Comparison of ENCODE assay signal across 10 cellular contexts in genomic region chr15:50260969-50261496, GRCh38. TPM values are rescaled to one million over a fixed set of nuclear protein-coding genes. Genes with fewer than 3 reads are reported as not detected.
DNase-seq lines count a peak whose midpoint lies in the region; ATAC-seq and TF ChIP-seq lines count a peak whose summit lies in the region.
"Had no signal": no experiment of that assay in that cellular context is flagged by ENCODE, and none has a peak within 500 bp of the region (broad histone marks: within the 10 kb centered on the region; RNA-seq: fewer than 3 reads in every experiment).

No MANE protein-coding gene starts in this region.

- no peaks in the 10 kb centered on the region for H3K36me3 Mint-ChIP-seq in activated naive CD4-positive, alpha-beta T cell treated with anti-CD3 and anti-CD28 coated beads, Interleukin-2, amount 50 U/mL, for 24 hours
- no peaks in the 10 kb centered on the region for H3K36me3 Mint-ChIP-seq in activated T-helper 1 cell treated with anti-CD3 and anti-CD28 coated beads, Interleukin-12 subunit alpha, Interleukin-12 subunit beta, Interleukin-2, Interleukin-4 antibody, amounts not matched to agents 30 ng/mL and 10 ng/mL and 1 ng/mL, durations not matched to agents 14 hours and 24 hours and 36 hours (ENCODE audit: low read depth)
- no peaks in the 10 kb centered on the region for H3K36me3 Mint-ChIP-seq in GM23338 (ENCODE audit: low read depth)

- no peaks in the 10 kb centered on the region for H3K27me3 ChIP-seq in MM.1S (replicated peaks; ENCODE audit: insufficient read depth, low read length)
- no peaks in the 10 kb centered on the region for H3K27me3 ChIP-seq in GM23338 (ENCODE audit: insufficient read depth)

- no peak overlapping the region for H3K27ac ChIP-seq in MM.1S (ENCODE audit: low read length)
- no peak overlapping the region for H3K27ac ChIP-seq in GM23338 (ENCODE audit: low read depth)

- H3K4me1 ChIP-seq in MM.1S (ENCODE audit: low read length) (no peaks in the 10 kb centered on the region), GM23338 (ENCODE audit: insufficient read depth) (no peaks in the 10 kb centered on the region)

- ATAC-seq in HG03039 (IDR thresholded peaks at IDR 0.05; ENCODE audit: unreplicated experiment) (peak; percentile 29), GM23338 (no peak)
- ATAC-seq: sciatic nerve had no signal

- no peaks in the 10 kb centered on the region for H3K79me2 ChIP-seq in MM.1S (ENCODE audit: low read length)
- no peaks in the 10 kb centered on the region for H3K79me2 ChIP-seq in GM23338 (replicated peaks; ENCODE audit: insufficient read depth)

- H3K27ac Mint-ChIP-seq in activated naive CD4-positive, alpha-beta T cell treated with anti-CD3 and anti-CD28 coated beads, Interleukin-2, amount 50 U/mL, for 24 hours: peak overlapping the region; percentile 94
- peak overlapping the region; percentile 98 for H3K27ac Mint-ChIP-seq in activated T-helper 1 cell treated with anti-CD3 and anti-CD28 coated beads, Interleukin-12 subunit alpha, Interleukin-12 subunit beta, Interleukin-2, Interleukin-4 antibody, amounts not matched to agents 30 ng/mL and 10 ng/mL and 1 ng/mL, durations not matched to agents 14 hours and 24 hours and 36 hours
- no peak overlapping the region for H3K27ac Mint-ChIP-seq in GM23338

- H3F3A ChIP-seq in MM.1S (ENCODE audit: insufficient read depth, low read length): no peaks in the 10 kb centered on the region
- H3F3A ChIP-seq in GM23338 (replicated peaks; ENCODE audit: low read depth): no peaks in the 10 kb centered on the region

- no peak overlapping the region for H3K4me2 ChIP-seq in MM.1S (ENCODE audit: low read depth, low read length)
- no peak overlapping the region for H3K4me2 ChIP-seq in GM23338

- intact Hi-C loops in activated T-helper 1 cell treated with anti-CD3 and anti-CD28 coated beads, Interleukin-12 subunit alpha, Interleukin-12 subunit beta, Interleukin-2, Interleukin-4 antibody, amounts not matched to agents 30 ng/mL and 10 ng/mL and 1 ng/mL, durations not matched to agents 14 hours and 24 hours and 36 hours (cut with micrococcal nuclease): loop anchor here (1.0 to 5.0 kb wide), 9 partner anchors 12 to 1332 kb away; partner anchors contain the start of genes DTWD1 and FAM227B

- H4K20me1 ChIP-seq in MM.1S (ENCODE audit: insufficient read depth, low read length) (no peaks in the 10 kb centered on the region), GM23338 (replicated peaks; ENCODE audit: insufficient read depth) (no peaks in the 10 kb centered on the region)

- H3K4me3 Mint-ChIP-seq in activated naive CD4-positive, alpha-beta T cell treated with anti-CD3 and anti-CD28 coated beads, Interleukin-2, amount 50 U/mL, for 24 hours: peak overlapping the region; percentile 60
- H3K4me3 Mint-ChIP-seq in activated T-helper 1 cell treated with anti-CD3 and anti-CD28 coated beads, Interleukin-12 subunit alpha, Interleukin-12 subunit beta, Interleukin-2, Interleukin-4 antibody, amounts not matched to agents 30 ng/mL and 10 ng/mL and 1 ng/mL, durations not matched to agents 14 hours and 24 hours and 36 hours: peak overlapping the region; percentile 66
- H3K4me3 Mint-ChIP-seq in GM23338: no peak overlapping the region

- H3K9me2 ChIP-seq in MM.1S (replicated peaks; ENCODE audit: insufficient read depth, low read length): no peaks in the 10 kb centered on the region
- 0 out of 2 replicates have a peak, but pooled peaks cover 7% of the 10 kb centered on the region for H3K9me2 ChIP-seq in GM23338 (ENCODE audit: insufficient read depth)

- H3K9me3 Mint-ChIP-seq in activated naive CD4-positive, alpha-beta T cell treated with anti-CD3 and anti-CD28 coated beads, Interleukin-2, amount 50 U/mL, for 24 hours: no peaks in the 10 kb centered on the region
- no peaks in the 10 kb centered on the region for H3K9me3 Mint-ChIP-seq in activated T-helper 1 cell treated with anti-CD3 and anti-CD28 coated beads, Interleukin-12 subunit alpha, Interleukin-12 subunit beta, Interleukin-2, Interleukin-4 antibody, amounts not matched to agents 30 ng/mL and 10 ng/mL and 1 ng/mL, durations not matched to agents 14 hours and 24 hours and 36 hours
- H3K9me3 Mint-ChIP-seq in GM23338: no peaks in the 10 kb centered on the region

- no peaks in the 10 kb centered on the region for H3K9me3 ChIP-seq in MM.1S (replicated peaks; ENCODE audit: insufficient read depth, low read length)

- H2AFZ ChIP-seq in MM.1S (ENCODE audit: low read length): no peak overlapping the region
- H2AFZ ChIP-seq in GM23338: no peak overlapping the region

- no peaks in the 10 kb centered on the region for H3K27me3 Mint-ChIP-seq in activated naive CD4-positive, alpha-beta T cell treated with anti-CD3 and anti-CD28 coated beads, Interleukin-2, amount 50 U/mL, for 24 hours
- H3K27me3 Mint-ChIP-seq in activated T-helper 1 cell treated with anti-CD3 and anti-CD28 coated beads, Interleukin-12 subunit alpha, Interleukin-12 subunit beta, Interleukin-2, Interleukin-4 antibody, amounts not matched to agents 30 ng/mL and 10 ng/mL and 1 ng/mL, durations not matched to agents 14 hours and 24 hours and 36 hours (ENCODE audit: insufficient read depth): no peaks in the 10 kb centered on the region
- peaks cover 2% of the 10 kb centered on the region for H3K27me3 Mint-ChIP-seq in GM23338 (ENCODE audit: insufficient read depth, low read depth, poor library complexity)

- no peak for TF ChIP-seq CTCF in MM.1S (IDR thresholded peaks at IDR 0.05; ENCODE audit: low read length)
- no peak for TF ChIP-seq CTCF in GM23338 (conservative IDR thresholded peaks at IDR 0.05; ENCODE audit: low read depth in 2 of 2)

- H3K36me3 ChIP-seq in MM.1S (replicated peaks; ENCODE audit: insufficient read depth, low read length) (no peaks in the 10 kb centered on the region), GM23338 (ENCODE audit: insufficient read depth) (no peaks in the 10 kb centered on the region)

- H3K4me1 Mint-ChIP-seq in activated naive CD4-positive, alpha-beta T cell treated with anti-CD3 and anti-CD28 coated beads, Interleukin-2, amount 50 U/mL, for 24 hours: peaks cover 48% of the 10 kb centered on the region
- H3K4me1 Mint-ChIP-seq in activated T-helper 1 cell treated with anti-CD3 and anti-CD28 coated beads, Interleukin-12 subunit alpha, Interleukin-12 subunit beta, Interleukin-2, Interleukin-4 antibody, amounts not matched to agents 30 ng/mL and 10 ng/mL and 1 ng/mL, durations not matched to agents 14 hours and 24 hours and 36 hours (ENCODE audit: low read depth): peaks cover 79% of the 10 kb centered on the region
- peaks cover 8% of the 10 kb centered on the region; the same call in 2 of the 3 replicates for H3K4me1 Mint-ChIP-seq in GM23338

- DNase-seq in activated naive CD4-positive, alpha-beta T cell (lab: John Stamatoyannopoulos, UW): no peak
- no peak for DNase-seq in activated T-helper 1 cell treated with anti-CD3 and anti-CD28 coated beads, Interleukin-12 subunit alpha, Interleukin-12 subunit beta, Interleukin-2, Interleukin-4 antibody, amounts not matched to agents 30 ng/mL and 10 ng/mL and 1 ng/mL, durations not matched to agents 14 hours and 24 hours and 36 hours (ENCODE audit: low spot score)
- DNase-seq in NCI-H146 (lab: John Stamatoyannopoulos, UW) (no peak), MM.1S (no peak), GM23338 (ENCODE audit: low spot score) (no peak), foreskin melanocyte (no peak)
- DNase-seq: NCI-H1417 treated with DMSO at 0.1 percent for 48 hours had no signal

- no peak overlapping the region for H3K9ac ChIP-seq in MM.1S (ENCODE audit: low read length)

- H3K4me3 ChIP-seq in MM.1S (ENCODE audit: low read length) (no peak overlapping the region), GM23338 (no peak overlapping the region)

TF ChIP-seq in GM23338, 12 proteins besides CTCF, POLR2A, EP300 and RAD21 (continues in another document):
- TF ChIP-seq ETS1 (IDR thresholded peaks at IDR 0.05): no peak
- no peak for TF ChIP-seq POLR2AphosphoS5 (IDR thresholded peaks at IDR 0.05; ENCODE audit: low read depth)

RNA-seq across cellular contexts. Expression of gene HDC, which starts 4.5 kb away (rescaled TPM):
- total RNA-seq in activated T-helper 1 cell treated with anti-CD3 and anti-CD28 coated beads, Interleukin-12 subunit alpha, Interleukin-12 subunit beta, Interleukin-2, Interleukin-4 antibody, amounts not matched to agents 30 ng/mL and 10 ng/mL and 1 ng/mL, durations not matched to agents 14 hours and 24 hours and 36 hours: 2.1 and 2.4 TPM in 2 replicates
- not detected in 2 replicates for total RNA-seq in GM23338 (2014; rRNA removed; shearing (Covaris generic))
- polyA plus RNA-seq in GM23338 (2016; fragmentation: Nextera tagmentation; extraction: Ambion mirVana): not detected in 2 replicates
